Comparison of ENCODE assay signal across 1 cellular context in the genomic region with DNA sequence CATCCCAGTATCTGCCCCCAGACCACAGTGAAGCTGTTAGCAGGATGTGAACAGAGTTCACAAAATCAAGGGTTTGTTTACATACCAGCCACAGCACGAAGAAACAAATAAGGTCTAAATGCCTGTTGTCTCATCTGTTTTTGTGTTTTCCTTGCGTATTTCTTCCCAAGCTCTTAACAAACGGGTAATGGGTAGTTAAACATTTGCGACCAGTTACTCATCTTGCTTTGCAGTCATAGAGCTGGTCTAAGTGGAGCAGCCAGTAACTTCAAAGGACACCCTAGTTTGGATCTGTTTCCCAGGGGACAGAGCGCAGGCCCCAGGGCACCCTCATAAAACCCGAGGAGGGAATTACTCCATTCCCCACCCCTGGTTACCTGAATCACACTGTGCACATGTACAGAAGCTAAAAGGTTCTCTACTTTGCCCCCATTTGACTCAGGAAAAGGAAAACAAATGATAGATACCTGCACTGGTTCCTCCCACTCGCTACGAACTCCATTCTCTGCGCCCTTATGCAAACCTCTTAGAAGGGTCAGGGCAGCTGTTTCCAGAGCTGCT.
TF ChIP-seq lines count a peak whose summit lies in the region.

No MANE protein-coding gene starts in this region.

TF ChIP-seq in A549, 52 proteins besides CTCF, POLR2A, EP300 and RAD21 (continued from another document):
- no peak for TF ChIP-seq NPAS2 (CRISPR knock-in tag; IDR thresholded peaks at IDR 0.05; ENCODE audit: borderline replicate concordance)
- TF ChIP-seq CHD2 (IDR thresholded peaks at IDR 0.05; ENCODE audit: low read length, partially characterized antibody) = no peak
- TF ChIP-seq ZSCAN20 (CRISPR knock-in tag; IDR thresholded peaks at IDR 0.05) = no peak
- no peak for TF ChIP-seq CBX8 (IDR thresholded peaks at IDR 0.05)
- TF ChIP-seq, protein P1, sequence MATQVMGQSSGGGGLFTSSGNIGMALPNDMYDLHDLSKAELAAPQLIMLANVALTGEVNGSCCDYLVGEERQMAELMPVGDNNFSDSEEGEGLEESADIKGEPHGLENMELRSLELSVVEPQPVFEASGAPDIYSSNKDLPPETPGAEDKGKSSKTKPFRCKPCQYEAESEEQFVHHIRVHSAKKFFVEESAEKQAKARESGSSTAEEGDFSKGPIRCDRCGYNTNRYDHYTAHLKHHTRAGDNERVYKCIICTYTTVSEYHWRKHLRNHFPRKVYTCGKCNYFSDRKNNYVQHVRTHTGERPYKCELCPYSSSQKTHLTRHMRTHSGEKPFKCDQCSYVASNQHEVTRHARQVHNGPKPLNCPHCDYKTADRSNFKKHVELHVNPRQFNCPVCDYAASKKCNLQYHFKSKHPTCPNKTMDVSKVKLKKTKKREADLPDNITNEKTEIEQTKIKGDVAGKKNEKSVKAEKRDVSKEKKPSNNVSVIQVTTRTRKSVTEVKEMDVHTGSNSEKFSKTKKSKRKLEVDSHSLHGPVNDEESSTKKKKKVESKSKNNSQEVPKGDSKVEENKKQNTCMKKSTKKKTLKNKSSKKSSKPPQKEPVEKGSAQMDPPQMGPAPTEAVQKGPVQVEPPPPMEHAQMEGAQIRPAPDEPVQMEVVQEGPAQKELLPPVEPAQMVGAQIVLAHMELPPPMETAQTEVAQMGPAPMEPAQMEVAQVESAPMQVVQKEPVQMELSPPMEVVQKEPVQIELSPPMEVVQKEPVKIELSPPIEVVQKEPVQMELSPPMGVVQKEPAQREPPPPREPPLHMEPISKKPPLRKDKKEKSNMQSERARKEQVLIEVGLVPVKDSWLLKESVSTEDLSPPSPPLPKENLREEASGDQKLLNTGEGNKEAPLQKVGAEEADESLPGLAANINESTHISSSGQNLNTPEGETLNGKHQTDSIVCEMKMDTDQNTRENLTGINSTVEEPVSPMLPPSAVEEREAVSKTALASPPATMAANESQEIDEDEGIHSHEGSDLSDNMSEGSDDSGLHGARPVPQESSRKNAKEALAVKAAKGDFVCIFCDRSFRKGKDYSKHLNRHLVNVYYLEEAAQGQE (IDR thresholded peaks at IDR 0.05) = no peak
- TF ChIP-seq HEYL (CRISPR knock-in tag; IDR thresholded peaks at IDR 0.05) = no peak
- no peak for TF ChIP-seq NR3C1 (IDR thresholded peaks at IDR 0.05)
- peak; percentile 83 for TF ChIP-seq JUNB (IDR thresholded peaks at IDR 0.05)
- peak in 1 of 2 experiments; percentile 57; a peak in 2 of 4 replicates for TF ChIP-seq CEBPB (IDR thresholded peaks at IDR 0.05)
- TF ChIP-seq CBX2 (IDR thresholded peaks at IDR 0.05; ENCODE audit: borderline replicate concordance, low read depth) = no peak
- TF ChIP-seq, protein P2, sequence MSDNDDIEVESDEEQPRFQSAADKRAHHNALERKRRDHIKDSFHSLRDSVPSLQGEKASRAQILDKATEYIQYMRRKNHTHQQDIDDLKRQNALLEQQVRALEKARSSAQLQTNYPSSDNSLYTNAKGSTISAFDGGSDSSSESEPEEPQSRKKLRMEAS (IDR thresholded peaks at IDR 0.05) = peak; percentile 72
- no peak for TF ChIP-seq FOXS1 (CRISPR knock-in tag; IDR thresholded peaks at IDR 0.05)
- 0 out of 2 replicates have a peak, but pooled peaks have one; percentile 50 for TF ChIP-seq HOXB13 (CRISPR knock-in tag; IDR thresholded peaks at IDR 0.05; ENCODE audit: low read depth)
- no peak for TF ChIP-seq HOXB5 (CRISPR knock-in tag; IDR thresholded peaks at IDR 0.05)
- no peak for TF ChIP-seq TP53 (CRISPR knock-in tag; IDR thresholded peaks at IDR 0.05)
- TF ChIP-seq KDM1A (IDR thresholded peaks at IDR 0.05; ENCODE audit: low read depth) = no peak
- no peak for TF ChIP-seq RFX5 (IDR thresholded peaks at IDR 0.05)
- no peak for TF ChIP-seq BHLHE40 (IDR thresholded peaks at IDR 0.05; ENCODE audit: low read depth, low read length)
- TF ChIP-seq, protein P3, sequence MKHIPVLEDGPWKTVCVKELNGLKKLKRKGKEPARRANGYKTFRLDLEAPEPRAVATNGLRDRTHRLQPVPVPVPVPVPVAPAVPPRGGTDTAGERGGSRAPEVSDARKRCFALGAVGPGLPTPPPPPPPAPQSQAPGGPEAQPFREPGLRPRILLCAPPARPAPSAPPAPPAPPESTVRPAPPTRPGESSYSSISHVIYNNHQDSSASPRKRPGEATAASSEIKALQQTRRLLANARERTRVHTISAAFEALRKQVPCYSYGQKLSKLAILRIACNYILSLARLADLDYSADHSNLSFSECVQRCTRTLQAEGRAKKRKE (CRISPR knock-in tag; IDR thresholded peaks at IDR 0.05; ENCODE audit: low read depth) = no peak
- TF ChIP-seq, protein P4, sequence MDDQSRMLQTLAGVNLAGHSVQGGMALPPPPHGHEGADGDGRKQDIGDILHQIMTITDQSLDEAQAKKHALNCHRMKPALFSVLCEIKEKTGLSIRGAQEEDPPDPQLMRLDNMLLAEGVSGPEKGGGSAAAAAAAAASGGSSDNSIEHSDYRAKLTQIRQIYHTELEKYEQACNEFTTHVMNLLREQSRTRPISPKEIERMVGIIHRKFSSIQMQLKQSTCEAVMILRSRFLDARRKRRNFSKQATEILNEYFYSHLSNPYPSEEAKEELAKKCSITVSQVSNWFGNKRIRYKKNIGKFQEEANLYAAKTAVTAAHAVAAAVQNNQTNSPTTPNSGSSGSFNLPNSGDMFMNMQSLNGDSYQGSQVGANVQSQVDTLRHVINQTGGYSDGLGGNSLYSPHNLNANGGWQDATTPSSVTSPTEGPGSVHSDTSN (IDR thresholded peaks at IDR 0.05) = no peak
- no peak for TF ChIP-seq TFCP2L1 (CRISPR knock-in tag; IDR thresholded peaks at IDR 0.05)
- TF ChIP-seq, protein P5, sequence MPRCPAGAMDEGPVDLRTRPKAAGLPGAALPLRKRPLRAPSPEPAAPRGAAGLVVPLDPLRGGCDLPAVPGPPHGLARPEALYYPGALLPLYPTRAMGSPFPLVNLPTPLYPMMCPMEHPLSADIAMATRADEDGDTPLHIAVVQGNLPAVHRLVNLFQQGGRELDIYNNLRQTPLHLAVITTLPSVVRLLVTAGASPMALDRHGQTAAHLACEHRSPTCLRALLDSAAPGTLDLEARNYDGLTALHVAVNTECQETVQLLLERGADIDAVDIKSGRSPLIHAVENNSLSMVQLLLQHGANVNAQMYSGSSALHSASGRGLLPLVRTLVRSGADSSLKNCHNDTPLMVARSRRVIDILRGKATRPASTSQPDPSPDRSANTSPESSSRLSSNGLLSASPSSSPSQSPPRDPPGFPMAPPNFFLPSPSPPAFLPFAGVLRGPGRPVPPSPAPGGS (IDR thresholded peaks at IDR 0.05) = peak; percentile 40; the same call in 1 of the 3 replicates
- TF ChIP-seq, protein P6, sequence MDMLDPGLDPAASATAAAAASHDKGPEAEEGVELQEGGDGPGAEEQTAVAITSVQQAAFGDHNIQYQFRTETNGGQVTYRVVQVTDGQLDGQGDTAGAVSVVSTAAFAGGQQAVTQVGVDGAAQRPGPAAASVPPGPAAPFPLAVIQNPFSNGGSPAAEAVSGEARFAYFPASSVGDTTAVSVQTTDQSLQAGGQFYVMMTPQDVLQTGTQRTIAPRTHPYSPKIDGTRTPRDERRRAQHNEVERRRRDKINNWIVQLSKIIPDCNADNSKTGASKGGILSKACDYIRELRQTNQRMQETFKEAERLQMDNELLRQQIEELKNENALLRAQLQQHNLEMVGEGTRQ (IDR thresholded peaks at IDR 0.05) = no peak
- TF ChIP-seq MYC (IDR thresholded peaks at IDR 0.05; ENCODE audit: borderline replicate concordance, low read length) = peak; percentile 63; the same call in 1 of the 2 replicates
- TF ChIP-seq, protein P7, sequence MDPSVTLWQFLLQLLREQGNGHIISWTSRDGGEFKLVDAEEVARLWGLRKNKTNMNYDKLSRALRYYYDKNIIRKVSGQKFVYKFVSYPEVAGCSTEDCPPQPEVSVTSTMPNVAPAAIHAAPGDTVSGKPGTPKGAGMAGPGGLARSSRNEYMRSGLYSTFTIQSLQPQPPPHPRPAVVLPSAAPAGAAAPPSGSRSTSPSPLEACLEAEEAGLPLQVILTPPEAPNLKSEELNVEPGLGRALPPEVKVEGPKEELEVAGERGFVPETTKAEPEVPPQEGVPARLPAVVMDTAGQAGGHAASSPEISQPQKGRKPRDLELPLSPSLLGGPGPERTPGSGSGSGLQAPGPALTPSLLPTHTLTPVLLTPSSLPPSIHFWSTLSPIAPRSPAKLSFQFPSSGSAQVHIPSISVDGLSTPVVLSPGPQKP (IDR thresholded peaks at IDR 0.05; ENCODE audit: low read depth, low read length) = no peak
- no peak for TF ChIP-seq KDM5A (IDR thresholded peaks at IDR 0.05)
- TF ChIP-seq EHMT2 (IDR thresholded peaks at IDR 0.05; ENCODE audit: low read depth) = no peak
- no peak for TF ChIP-seq NFE2L2 (conservative IDR thresholded peaks at IDR 0.05; ENCODE audit: low read length)
- TF ChIP-seq, protein P8, sequence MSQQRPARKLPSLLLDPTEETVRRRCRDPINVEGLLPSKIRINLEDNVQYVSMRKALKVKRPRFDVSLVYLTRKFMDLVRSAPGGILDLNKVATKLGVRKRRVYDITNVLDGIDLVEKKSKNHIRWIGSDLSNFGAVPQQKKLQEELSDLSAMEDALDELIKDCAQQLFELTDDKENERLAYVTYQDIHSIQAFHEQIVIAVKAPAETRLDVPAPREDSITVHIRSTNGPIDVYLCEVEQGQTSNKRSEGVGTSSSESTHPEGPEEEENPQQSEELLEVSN (IDR thresholded peaks at IDR 0.05; ENCODE audit: borderline replicate concordance, low read depth) = no peak
- TF ChIP-seq SMC3 (IDR thresholded peaks at IDR 0.05) = peak; percentile 25; the same call in 2 of the 3 replicates
- TF ChIP-seq HDAC2 (IDR thresholded peaks at IDR 0.05) = no peak
